In genomic region chr21:28871388-28872015, GRCh38 we compare ENCODE assay signal across 23 cellular contexts.
DNase-seq lines count a peak whose midpoint lies in the region; ATAC-seq and TF ChIP-seq lines count a peak whose summit lies in the region.
"Had no signal": no experiment of that assay in that cellular context is flagged by ENCODE, and none has a peak within 500 bp of the region (broad histone marks: within the 10 kb centered on the region; RNA-seq: fewer than 3 reads in every experiment).

No MANE protein-coding gene starts in this region.

- H3K9me3 ChIP-seq in endodermal cell (ENCODE audit: control insufficient read depth, low read length) = no peaks in the 10 kb centered on the region
- H3K9me3 ChIP-seq: gastrocnemius medialis, right lobe of liver had no signal

- DNase-seq in AG08395 (ENCODE audit: low spot score) = peak; percentile 60
- no peak for DNase-seq in LNCaP clone FGC (ENCODE audit: low read depth)
- no peak for DNase-seq in endodermal cell
- peak; percentile 45 for DNase-seq in kidney tubule cell (ENCODE audit: low spot score)
- DNase-seq in SHP77 treated with DMSO at 0.1 percent for 48 hours (lab: John Stamatoyannopoulos, UW) = no peak
- no peak for DNase-seq in superior temporal gyrus (ENCODE audit: extremely low spot score)
- no peak for DNase-seq in activated T-cell treated with anti-CD3 and anti-CD28 coated beads, Interleukin-2, amount 50 U/mL, for 1 hour
- DNase-seq: activated CD4-positive, CD25-positive, alpha-beta regulatory T cell; CD4-positive, CD25-positive, alpha-beta regulatory T cell; DMS153; gastrocnemius medialis; HCEC 1CT; Kasumi-1; NCI-H1092 treated with DMSO at 0.1 percent for 48 hours; NCI-H2029; NCI-H446 treated with DMSO at 0.1 percent for 48 hours; NK-92 treated with Interleukin-12 subunit alpha and Interleukin-12 subunit beta, amount 100 ng/mL, for 24 hours had no signal

- no peak for ATAC-seq in HG03354 (IDR thresholded peaks at IDR 0.05; ENCODE audit: poor library complexity, severe bottlenecking, unreplicated experiment)
- ATAC-seq: activated naive CD4-positive, alpha-beta T cell treated with anti-CD3 and anti-CD28 coated beads, Interleukin-2, amount 50 U/mL, for 72 hours; gastrocnemius medialis; natural killer cell treated with Interleukin-12 subunit alpha and Interleukin-12 subunit beta and Interleukin-15 and Interleukin-18, amount 100 ng/mL, for 72 hours; SK-N-SH treated with all-trans-retinoic acid at 6 μM for 48 hours had no signal

- H3K4me3 Mint-ChIP-seq in endodermal cell = no peak overlapping the region
- H3K4me3 Mint-ChIP-seq: CD4-positive, CD25-positive, alpha-beta regulatory T cell; natural killer cell treated with Interleukin-12 subunit alpha and Interleukin-12 subunit beta and Interleukin-15 and Interleukin-18, amount 100 ng/mL, for 72 hours had no signal

- H3K4me1 ChIP-seq in endodermal cell (ENCODE audit: control insufficient read depth, insufficient read depth, low read length) = no peaks in the 10 kb centered on the region
- H3K4me1 ChIP-seq: gastrocnemius medialis, parathyroid adenoma, right lobe of liver had no signal

- no peaks in the 10 kb centered on the region for H3K27me3 ChIP-seq in endodermal cell (ENCODE audit: control insufficient read depth, insufficient read depth, low read length, poor library complexity, severe bottlenecking)
- H3K27me3 ChIP-seq: gastrocnemius medialis, right lobe of liver had no signal

- WGBS in endodermal cell (ENCODE audit: insufficient coverage in 1 of 2, insufficient read length in 1 of 2), 2 experiments = 94 to 100% methylated on average over 1 to 3 of the region's 3 CpGs

- H3K27ac Mint-ChIP-seq in endodermal cell = no peak overlapping the region
- H3K27ac Mint-ChIP-seq: activated naive CD4-positive, alpha-beta T cell treated with anti-CD3 and anti-CD28 coated beads, Interleukin-2, amount 50 U/mL, for 72 hours; natural killer cell treated with Interleukin-12 subunit alpha and Interleukin-12 subunit beta and Interleukin-15 and Interleukin-18, amount 100 ng/mL, for 72 hours had no signal

- no peaks in the 10 kb centered on the region for H3K27me3 Mint-ChIP-seq in endodermal cell (ENCODE audit: insufficient read depth)
- H3K27me3 Mint-ChIP-seq: CD4-positive, CD25-positive, alpha-beta regulatory T cell; natural killer cell treated with Interleukin-12 subunit alpha and Interleukin-12 subunit beta and Interleukin-15 and Interleukin-18, amount 100 ng/mL, for 72 hours had no signal

- TF ChIP-seq CTCF in LNCaP clone FGC (IDR thresholded peaks at IDR 0.05; ENCODE audit: control insufficient read depth, extremely low read depth, insufficient read depth) (peak; percentile 37), endodermal cell (conservative IDR thresholded peaks at IDR 0.05) (peak; percentile 37)

- no peak overlapping the region for H3K9ac ChIP-seq in endodermal cell (ENCODE audit: extremely low read depth, low read length, poor library complexity, severe bottlenecking)
- H3K9ac ChIP-seq: parathyroid adenoma had no signal

- no peak overlapping the region for H3K27ac ChIP-seq in endodermal cell (ENCODE audit: low read depth, low read length)
- H3K27ac ChIP-seq: gastrocnemius medialis, parathyroid adenoma, right lobe of liver had no signal

- peaks cover 53% of the 10 kb centered on the region for H3K36me3 ChIP-seq in endodermal cell (ENCODE audit: control insufficient read depth, insufficient read depth, low read length)

- H3K36me3 Mint-ChIP-seq in endodermal cell (ENCODE audit: low read depth) = peaks cover 54% of the 10 kb centered on the region

- H3K4me1 Mint-ChIP-seq in endodermal cell = peaks cover 20% of the 10 kb centered on the region

- no peaks in the 10 kb centered on the region for H3K9me3 Mint-ChIP-seq in endodermal cell
- H3K9me3 Mint-ChIP-seq: activated naive CD4-positive, alpha-beta T cell treated with anti-CD3 and anti-CD28 coated beads, Interleukin-2, amount 50 U/mL, for 72 hours; natural killer cell treated with Interleukin-12 subunit alpha and Interleukin-12 subunit beta and Interleukin-15 and Interleukin-18, amount 100 ng/mL, for 72 hours had no signal

- H3K4me3 ChIP-seq in LNCaP clone FGC (ENCODE audit: low read depth, low read length) = no peak overlapping the region
- no peak overlapping the region for H3K4me3 ChIP-seq in endodermal cell (ENCODE audit: low read length)
- H3K4me3 ChIP-seq: gastrocnemius medialis, right lobe of liver had no signal

Comparison
In these comparisons a context has a peak if more than half of its experiments do, and no peak if none do; other contexts are left out.
1. DNase-seq: peak in AG08395 (single experiment) and kidney tubule cell (single experiment); none in LNCaP clone FGC (single experiment), endodermal cell (single experiment), SHP77 treated with DMSO at 0.1 percent for 48 hours (single experiment), superior temporal gyrus (single experiment) and activated T-cell treated with anti-CD3 and anti-CD28 coated beads, Interleukin-2, amount 50 U/mL, for 1 hour (single experiment).